Comparison of ENCODE assay signal across 8 cellular contexts in the genomic region with DNA sequence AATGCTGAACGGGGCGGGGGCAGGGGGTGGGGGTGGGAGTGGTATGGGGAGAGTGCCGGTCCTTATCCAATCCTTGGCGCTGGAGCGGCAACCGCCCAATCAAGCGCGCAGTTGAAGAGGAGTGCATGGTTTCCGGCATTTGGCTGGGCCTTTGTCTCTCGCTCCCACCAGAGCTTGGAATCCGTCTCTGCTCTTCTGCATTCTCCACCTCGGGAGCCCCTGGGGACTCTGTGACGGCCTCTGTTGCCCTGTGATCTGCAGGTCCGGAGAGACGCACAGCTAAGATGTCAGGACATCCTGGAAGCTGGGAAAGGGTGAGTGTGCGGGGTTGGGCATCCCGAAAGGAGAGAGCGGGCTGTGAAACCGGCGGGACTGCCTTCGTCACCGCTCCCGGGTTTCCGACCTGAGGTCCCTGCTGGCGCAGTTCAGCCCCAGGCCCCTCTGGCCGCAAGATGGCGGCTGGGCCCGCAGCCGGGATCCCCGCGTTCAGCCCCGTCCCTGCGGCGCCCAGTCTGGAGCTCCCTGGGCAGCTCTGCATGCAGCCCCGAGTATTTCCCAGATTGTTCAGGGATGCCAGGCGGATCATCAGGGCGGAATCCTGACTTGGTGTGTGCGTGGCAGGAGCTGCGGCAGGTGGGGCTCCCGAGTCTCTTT. TPM values are rescaled to one million over a fixed set of nuclear protein-coding genes. Genes with fewer than 3 reads are reported as not detected.
A peak's percentile ranks its signal among the peaks of the same experiment; 100 is the strongest.
DNase-seq lines count a peak whose midpoint lies in the region; ATAC-seq and TF ChIP-seq lines count a peak whose summit lies in the region.

No MANE protein-coding gene starts in this region.

- H3F3A ChIP-seq in PC-3 (ENCODE audit: low read length, unreplicated experiment), result no peaks in the 10 kb centered on the region

- H3K27me3 ChIP-seq in PC-3 (ENCODE audit: low read length) (no peaks in the 10 kb centered on the region), esophagus squamous epithelium (no peaks in the 10 kb centered on the region)

- WGBS in esophagus squamous epithelium, 2 donors, result 0 to 1% methylated on average over 15 to 17 of the region's 40 CpGs

- 0 out of 2 replicates have a peak, but pooled peaks cover 10% of the 10 kb centered on the region for H4K20me1 ChIP-seq in PC-3 (ENCODE audit: low read length)

- peak; percentile 92 for DNase-seq in D341Med (ENCODE audit: low spot score)
- DNase-seq in HUDEP-2 (lab: John Stamatoyannopoulos, UW; ENCODE audit: unreplicated experiment in 76 of 76), result peak in 74 of 76 experiments; percentile 3 to 86 (median 69)
- peak; percentile 91 for DNase-seq in PC-3
- DNase-seq in activated T-cell treated with anti-CD3 and anti-CD28 coated beads, Interleukin-2, amount 50 U/mL, for 48 hours, result peak; percentile 83 to 84
- peak; percentile 68 for DNase-seq in esophagus squamous epithelium (lab: John Stamatoyannopoulos, UW)
- DNase-seq in myocyte (ENCODE audit: low read depth), result peak; percentile 96
- peak; percentile 70 to 71 for DNase-seq in stimulated activated CD8-positive, alpha-beta memory T cell treated with anti-CD3 and anti-CD28 coated beads, Interleukin-7, amount 100 ng/mL, for 4 hours (ENCODE audit: low read depth in 2 of 2)

- POLR2A ChIA-PET in PC-3 (lab: Charles Lee; ENCODE audit: unreplicated experiment), result interaction anchor here (0.5 to 0.9 kb wide), 4 partner anchors 21 to 638 kb away, joined by 4 to 6 read pairs (median 5); a partner anchor contains a TSS

- intact Hi-C loops in PC-3 (cut with micrococcal nuclease) (loop anchor here (1.0 to 5.0 kb wide), 4 partner anchors 21 to 346 kb away; a partner anchor contains a TSS), esophagus squamous epithelium (cut with DNase I) (no loop called here)

- H3K9me3 ChIP-seq in PC-3 (ENCODE audit: low read length) (no peaks in the 10 kb centered on the region), esophagus squamous epithelium (no peaks in the 10 kb centered on the region)

- peak overlapping the region; percentile 88 for H3K4me3 ChIP-seq in PC-3 (ENCODE audit: low read length)
- H3K4me3 ChIP-seq in esophagus squamous epithelium, result peak overlapping the region; percentile 50 to 94 (median 86)

- peak overlapping the region; percentile 92 for H2AFZ ChIP-seq in PC-3 (ENCODE audit: low read length)

- ATAC-seq in GM21390 (IDR thresholded peaks at IDR 0.05; ENCODE audit: unreplicated experiment) (peak; percentile 94), PC-3 (peak; percentile 96)

- H3K79me2 ChIP-seq in PC-3 (ENCODE audit: low read length), result peaks cover 49% of the 10 kb centered on the region

- CTCF ChIA-PET in PC-3 (lab: Charles Lee), result no interaction called here

- peak in 2 of 4 donors; percentile 64 to 69 for TF ChIP-seq POLR2A in esophagus squamous epithelium (IDR thresholded peaks at IDR 0.05)

- BruUV-seq in PC-3 (replicated peaks; lab: Mats Ljungman, UMichigan), result TSS peak; percentile 54

- H3K4me2 ChIP-seq in PC-3 (ENCODE audit: low read length), result peak overlapping the region; percentile 81

- peaks cover 19% of the 10 kb centered on the region for H3K36me3 ChIP-seq in PC-3 (ENCODE audit: low read depth, low read length)
- H3K36me3 ChIP-seq in esophagus squamous epithelium, result peaks cover 0 to 31% (median 0%) of the 10 kb centered on the region in 3 donors

- H3K27ac ChIP-seq in PC-3 (ENCODE audit: low read length) (peak overlapping the region; percentile 90), esophagus squamous epithelium (peak overlapping the region; percentile 89 to 98 (median 96))

- H3K9ac ChIP-seq in PC-3 (ENCODE audit: low read length), result peak overlapping the region; percentile 85

- no peaks in the 10 kb centered on the region; the same call in 1 of the 2 replicates for H3K4me1 ChIP-seq in PC-3 (ENCODE audit: insufficient read depth, low read length)
- peaks cover 7 to 37% (median 21%) of the 10 kb centered on the region in 3 donors for H3K4me1 ChIP-seq in esophagus squamous epithelium

- no peaks in the 10 kb centered on the region for H3K9me2 ChIP-seq in PC-3 (replicated peaks; ENCODE audit: low read length)

- TF ChIP-seq CTCF in PC-3 (conservative IDR thresholded peaks at IDR 0.05; ENCODE audit: low read depth, low read length) (0 out of 2 replicates have a peak, but pooled peaks have one; percentile 17), esophagus squamous epithelium (IDR thresholded peaks at IDR 0.05) (peak in 2 of 6 experiments; percentile 6 to 16)

RNA-seq across cellular contexts. Expression of a gene that starts 53.6 kb away (rescaled TPM):
- total RNA-seq in PC-3 (2014; rRNA removed) (8.1 and 9.3 TPM in 2 replicates), esophagus squamous epithelium (10 to 100 TPM in 1 of 4 donors, 1 to 10 TPM in 3; 6.1 to 18.3 (median 8.8) TPM), myocyte (23.0 and 25.3 TPM in 2 replicates)
- polyA plus RNA-seq in myocyte (2012), result 4.1 TPM

Comparison
In these comparisons a context has a peak if more than half of its experiments do, and no peak if none do; other contexts are left out.
1. Peak in every context shown above with its lines: DNase-seq, ATAC-seq, H3K4me3 ChIP-seq and H3K27ac ChIP-seq.